21 cellular contexts compared by ENCODE assay signal in the genomic region with DNA sequence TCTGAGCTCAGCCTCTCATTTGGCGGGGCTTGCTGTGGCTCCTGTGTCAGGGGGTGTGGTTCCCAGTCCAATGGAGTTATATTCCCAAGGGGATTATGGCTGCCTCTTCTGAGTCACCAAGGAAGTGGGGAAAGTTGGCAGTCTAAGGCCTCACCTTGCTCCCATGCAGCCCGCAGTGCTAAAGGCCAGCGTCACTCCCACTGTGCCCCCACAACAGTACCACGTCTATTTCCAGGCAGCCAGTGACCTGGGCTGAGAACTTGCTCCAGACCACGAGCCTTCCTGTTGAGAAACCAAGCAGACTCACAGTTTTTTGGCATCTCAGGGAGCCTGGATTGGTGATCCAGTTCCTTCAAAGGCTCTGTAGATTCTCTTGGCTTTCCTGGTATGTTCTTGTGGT. TPM values are rescaled to one million over a fixed set of nuclear protein-coding genes. Genes with fewer than 3 reads are reported as not detected.
"Had no signal": no experiment of that assay in that cellular context is flagged by ENCODE, and none has a peak within 500 bp of the region (broad histone marks: within the 10 kb centered on the region; RNA-seq: fewer than 3 reads in every experiment).

No MANE protein-coding gene starts in this region.

- H3K4me1 Mint-ChIP-seq: activated CD8-positive, alpha-beta memory T cell treated with anti-CD3 and anti-CD28 coated beads, Interleukin-2, amount 10 ng/mL, durations not matched to agents 7 days and 5 days; neural progenitor cell; stimulated activated effector memory CD8-positive, alpha-beta T cell treated with anti-CD3 and anti-CD28 coated beads, Interleukin-12 subunit alpha, Interleukin-12 subunit beta, amount 100 ng/mL, for 72 hours had no signal

- H3K27ac Mint-ChIP-seq: activated CD4-positive, alpha-beta memory T cell treated with anti-CD3 and anti-CD28 coated beads for 36 hours; activated CD8-positive, alpha-beta memory T cell treated with anti-CD3 and anti-CD28 coated beads, Interleukin-2, amount 10 ng/mL, durations not matched to agents 7 days and 5 days; activated naive CD4-positive, alpha-beta T cell treated with anti-CD3 and anti-CD28 coated beads for 36 hours; activated T-helper 2 cell treated with anti-CD3 and anti-CD28 coated beads, Interferon-gamma antibody, Interleukin-2, Interleukin-4, amounts not matched to agents 10 μg/mL and 5 μg/mL and 100 μg/mL, durations not matched to agents 14 hours and 24 hours and 36 hours; neural progenitor cell; stimulated activated effector memory CD8-positive, alpha-beta T cell treated with anti-CD3 and anti-CD28 coated beads, Interleukin-12 subunit alpha, Interleukin-12 subunit beta, amount 100 ng/mL, for 72 hours had no signal

- ATAC-seq: activated CD8-positive, alpha-beta memory T cell treated with anti-CD3 and anti-CD28 coated beads, Interleukin-2, amount 10 ng/mL, durations not matched to agents 7 days and 5 days; gastrocnemius medialis; heart right ventricle; left colon; lower lobe of right lung; pancreas; stimulated activated effector memory CD8-positive, alpha-beta T cell treated with anti-CD3 and anti-CD28 coated beads, Interleukin-12 subunit alpha, Interleukin-12 subunit beta, amount 100 ng/mL, for 72 hours had no signal

- H3K9me3 ChIP-seq: gastrocnemius medialis, pancreas, vagina had no signal

- H3K27me3 ChIP-seq: ascending aorta, gastrocnemius medialis, heart right ventricle, neural progenitor cell, pancreas, tibial artery, vagina had no signal

- H3K4me3 Mint-ChIP-seq: activated CD4-positive, alpha-beta memory T cell treated with anti-CD3 and anti-CD28 coated beads for 36 hours; activated CD8-positive, alpha-beta memory T cell treated with anti-CD3 and anti-CD28 coated beads, Interleukin-2, amount 10 ng/mL, durations not matched to agents 7 days and 5 days; activated naive CD4-positive, alpha-beta T cell treated with anti-CD3 and anti-CD28 coated beads for 36 hours; neural progenitor cell; stimulated activated effector memory CD8-positive, alpha-beta T cell treated with anti-CD3 and anti-CD28 coated beads, Interleukin-12 subunit alpha, Interleukin-12 subunit beta, amount 100 ng/mL, for 72 hours had no signal

- H3K4me1 ChIP-seq: ascending aorta, gastrocnemius medialis, heart right ventricle, lower lobe of right lung, neural progenitor cell, tibial artery, vagina had no signal

- DNase-seq: activated CD4-positive, alpha-beta memory T cell treated with anti-CD3 and anti-CD28 coated beads for 36 hours; activated CD8-positive, alpha-beta memory T cell treated with anti-CD3 and anti-CD28 coated beads, Interleukin-2, amount 10 ng/mL, durations not matched to agents 7 days and 5 days; activated naive CD4-positive, alpha-beta T cell treated with anti-CD3 and anti-CD28 coated beads for 36 hours; activated T-cell treated with anti-CD3 and anti-CD28 coated beads, Interleukin-2, amount 50 U/mL, for 1 hour; dermis blood vessel endothelial cell; erythroblast; gastrocnemius medialis; heart right ventricle; left colon; lower lobe of right lung; pancreas; T1000; tibial artery had no signal

- H3K36me3 Mint-ChIP-seq: activated CD4-positive, alpha-beta memory T cell treated with anti-CD3 and anti-CD28 coated beads for 36 hours; neural progenitor cell; stimulated activated effector memory CD8-positive, alpha-beta T cell treated with anti-CD3 and anti-CD28 coated beads, Interleukin-12 subunit alpha, Interleukin-12 subunit beta, amount 100 ng/mL, for 72 hours had no signal

- H3K4me3 ChIP-seq: ascending aorta, gastrocnemius medialis, heart right ventricle, lower lobe of right lung, neural progenitor cell, pancreas, tibial artery, vagina had no signal

- H3K36me3 ChIP-seq: ascending aorta, gastrocnemius medialis, heart right ventricle, lower lobe of right lung, neural progenitor cell, pancreas, tibial artery, vagina had no signal

- H3K27ac ChIP-seq: ascending aorta, gastrocnemius medialis, heart right ventricle, lower lobe of right lung, neural progenitor cell, pancreas, tibial artery, vagina, VCaP had no signal

RNA-seq across cellular contexts. Expression of a gene that starts 45.6 kb away (rescaled TPM):
- total RNA-seq: activated CD4-positive, alpha-beta memory T cell treated with anti-CD3 and anti-CD28 coated beads for 36 hours; activated CD8-positive, alpha-beta memory T cell treated with anti-CD3 and anti-CD28 coated beads, Interleukin-2, amount 10 ng/mL, durations not matched to agents 7 days and 5 days; activated naive CD4-positive, alpha-beta T cell treated with anti-CD3 and anti-CD28 coated beads for 36 hours; activated T-helper 2 cell treated with anti-CD3 and anti-CD28 coated beads, Interferon-gamma antibody, Interleukin-2, Interleukin-4, amounts not matched to agents 10 μg/mL and 5 μg/mL and 100 μg/mL, durations not matched to agents 14 hours and 24 hours and 36 hours; ascending aorta; bronchial epithelial cell; cerebellum; dermis blood vessel endothelial cell; gastrocnemius medialis; heart right ventricle; left colon; lower lobe of right lung; pancreas; vagina had no signal
- polyA plus RNA-seq: heart right ventricle had no signal
